Comparison of ENCODE assay signal across 1 cellular context in the genomic region with DNA sequence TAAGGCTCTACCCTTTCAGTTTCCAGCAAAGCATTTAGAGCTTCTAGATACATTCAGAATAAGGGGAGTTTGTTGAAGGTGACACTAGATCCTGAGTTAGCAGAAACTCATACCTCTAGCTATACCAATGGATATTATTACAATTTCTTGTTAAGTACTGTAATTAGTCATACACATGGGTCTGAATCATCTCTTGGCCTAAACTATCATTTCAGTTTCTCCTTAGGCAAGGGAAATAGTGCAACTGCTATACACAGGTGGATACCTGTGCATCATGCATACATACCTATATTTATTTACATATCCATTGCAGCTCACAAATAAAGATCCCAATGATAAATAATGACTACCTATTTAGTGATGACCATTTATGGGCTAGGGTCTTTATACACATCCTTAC.
TF ChIP-seq lines count a peak whose summit lies in the region.

No MANE protein-coding gene starts in this region.

TF ChIP-seq in GM23338, 12 proteins besides CTCF, POLR2A, EP300 and RAD21 (continued from another document):
- TF ChIP-seq, protein P1, sequence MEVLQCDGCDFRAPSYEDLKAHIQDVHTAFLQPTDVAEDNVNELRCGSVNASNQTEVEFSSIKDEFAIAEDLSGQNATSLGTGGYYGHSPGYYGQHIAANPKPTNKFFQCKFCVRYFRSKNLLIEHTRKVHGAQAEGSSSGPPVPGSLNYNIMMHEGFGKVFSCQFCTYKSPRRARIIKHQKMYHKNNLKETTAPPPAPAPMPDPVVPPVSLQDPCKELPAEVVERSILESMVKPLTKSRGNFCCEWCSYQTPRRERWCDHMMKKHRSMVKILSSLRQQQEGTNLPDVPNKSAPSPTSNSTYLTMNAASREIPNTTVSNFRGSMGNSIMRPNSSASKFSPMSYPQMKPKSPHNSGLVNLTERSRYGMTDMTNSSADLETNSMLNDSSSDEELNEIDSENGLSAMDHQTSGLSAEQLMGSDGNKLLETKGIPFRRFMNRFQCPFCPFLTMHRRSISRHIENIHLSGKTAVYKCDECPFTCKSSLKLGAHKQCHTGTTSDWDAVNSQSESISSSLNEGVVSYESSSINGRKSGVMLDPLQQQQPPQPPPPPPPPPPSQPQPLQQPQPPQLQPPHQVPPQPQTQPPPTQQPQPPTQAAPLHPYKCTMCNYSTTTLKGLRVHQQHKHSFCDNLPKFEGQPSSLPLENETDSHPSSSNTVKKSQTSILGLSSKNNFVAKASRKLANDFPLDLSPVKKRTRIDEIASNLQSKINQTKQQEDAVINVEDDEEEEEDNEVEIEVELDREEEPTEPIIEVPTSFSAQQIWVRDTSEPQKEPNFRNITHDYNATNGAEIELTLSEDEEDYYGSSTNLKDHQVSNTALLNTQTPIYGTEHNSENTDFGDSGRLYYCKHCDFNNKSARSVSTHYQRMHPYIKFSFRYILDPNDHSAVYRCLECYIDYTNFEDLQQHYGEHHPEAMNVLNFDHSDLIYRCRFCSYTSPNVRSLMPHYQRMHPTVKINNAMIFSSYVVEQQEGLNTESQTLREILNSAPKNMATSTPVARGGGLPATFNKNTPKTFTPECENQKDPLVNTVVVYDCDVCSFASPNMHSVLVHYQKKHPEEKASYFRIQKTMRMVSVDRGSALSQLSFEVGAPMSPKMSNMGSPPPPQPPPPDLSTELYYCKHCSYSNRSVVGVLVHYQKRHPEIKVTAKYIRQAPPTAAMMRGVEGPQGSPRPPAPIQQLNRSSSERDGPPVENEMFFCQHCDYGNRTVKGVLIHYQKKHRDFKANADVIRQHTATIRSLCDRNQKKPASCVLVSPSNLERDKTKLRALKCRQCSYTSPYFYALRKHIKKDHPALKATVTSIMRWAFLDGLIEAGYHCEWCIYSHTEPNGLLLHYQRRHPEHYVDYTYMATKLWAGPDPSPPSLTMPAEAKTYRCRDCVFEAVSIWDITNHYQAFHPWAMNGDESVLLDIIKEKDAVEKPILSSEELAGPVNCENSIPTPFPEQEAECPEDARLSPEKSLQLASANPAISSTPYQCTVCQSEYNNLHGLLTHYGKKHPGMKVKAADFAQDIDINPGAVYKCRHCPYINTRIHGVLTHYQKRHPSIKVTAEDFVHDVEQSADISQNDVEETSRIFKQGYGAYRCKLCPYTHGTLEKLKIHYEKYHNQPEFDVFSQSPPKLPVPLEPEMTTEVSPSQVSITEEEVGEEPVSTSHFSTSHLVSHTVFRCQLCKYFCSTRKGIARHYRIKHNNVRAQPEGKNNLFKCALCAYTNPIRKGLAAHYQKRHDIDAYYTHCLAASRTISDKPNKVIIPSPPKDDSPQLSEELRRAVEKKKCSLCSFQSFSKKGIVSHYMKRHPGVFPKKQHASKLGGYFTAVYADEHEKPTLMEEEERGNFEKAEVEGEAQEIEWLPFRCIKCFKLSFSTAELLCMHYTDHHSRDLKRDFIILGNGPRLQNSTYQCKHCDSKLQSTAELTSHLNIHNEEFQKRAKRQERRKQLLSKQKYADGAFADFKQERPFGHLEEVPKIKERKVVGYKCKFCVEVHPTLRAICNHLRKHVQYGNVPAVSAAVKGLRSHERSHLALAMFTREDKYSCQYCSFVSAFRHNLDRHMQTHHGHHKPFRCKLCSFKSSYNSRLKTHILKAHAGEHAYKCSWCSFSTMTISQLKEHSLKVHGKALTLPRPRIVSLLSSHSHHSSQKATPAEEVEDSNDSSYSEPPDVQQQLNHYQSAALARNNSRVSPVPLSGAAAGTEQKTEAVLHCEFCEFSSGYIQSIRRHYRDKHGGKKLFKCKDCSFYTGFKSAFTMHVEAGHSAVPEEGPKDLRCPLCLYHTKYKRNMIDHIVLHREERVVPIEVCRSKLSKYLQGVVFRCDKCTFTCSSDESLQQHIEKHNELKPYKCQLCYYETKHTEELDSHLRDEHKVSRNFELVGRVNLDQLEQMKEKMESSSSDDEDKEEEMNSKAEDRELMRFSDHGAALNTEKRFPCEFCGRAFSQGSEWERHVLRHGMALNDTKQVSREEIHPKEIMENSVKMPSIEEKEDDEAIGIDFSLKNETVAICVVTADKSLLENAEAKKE (CRISPR knock-in tag; IDR thresholded peaks at IDR 0.05) = no peak
- TF ChIP-seq, protein P2, sequence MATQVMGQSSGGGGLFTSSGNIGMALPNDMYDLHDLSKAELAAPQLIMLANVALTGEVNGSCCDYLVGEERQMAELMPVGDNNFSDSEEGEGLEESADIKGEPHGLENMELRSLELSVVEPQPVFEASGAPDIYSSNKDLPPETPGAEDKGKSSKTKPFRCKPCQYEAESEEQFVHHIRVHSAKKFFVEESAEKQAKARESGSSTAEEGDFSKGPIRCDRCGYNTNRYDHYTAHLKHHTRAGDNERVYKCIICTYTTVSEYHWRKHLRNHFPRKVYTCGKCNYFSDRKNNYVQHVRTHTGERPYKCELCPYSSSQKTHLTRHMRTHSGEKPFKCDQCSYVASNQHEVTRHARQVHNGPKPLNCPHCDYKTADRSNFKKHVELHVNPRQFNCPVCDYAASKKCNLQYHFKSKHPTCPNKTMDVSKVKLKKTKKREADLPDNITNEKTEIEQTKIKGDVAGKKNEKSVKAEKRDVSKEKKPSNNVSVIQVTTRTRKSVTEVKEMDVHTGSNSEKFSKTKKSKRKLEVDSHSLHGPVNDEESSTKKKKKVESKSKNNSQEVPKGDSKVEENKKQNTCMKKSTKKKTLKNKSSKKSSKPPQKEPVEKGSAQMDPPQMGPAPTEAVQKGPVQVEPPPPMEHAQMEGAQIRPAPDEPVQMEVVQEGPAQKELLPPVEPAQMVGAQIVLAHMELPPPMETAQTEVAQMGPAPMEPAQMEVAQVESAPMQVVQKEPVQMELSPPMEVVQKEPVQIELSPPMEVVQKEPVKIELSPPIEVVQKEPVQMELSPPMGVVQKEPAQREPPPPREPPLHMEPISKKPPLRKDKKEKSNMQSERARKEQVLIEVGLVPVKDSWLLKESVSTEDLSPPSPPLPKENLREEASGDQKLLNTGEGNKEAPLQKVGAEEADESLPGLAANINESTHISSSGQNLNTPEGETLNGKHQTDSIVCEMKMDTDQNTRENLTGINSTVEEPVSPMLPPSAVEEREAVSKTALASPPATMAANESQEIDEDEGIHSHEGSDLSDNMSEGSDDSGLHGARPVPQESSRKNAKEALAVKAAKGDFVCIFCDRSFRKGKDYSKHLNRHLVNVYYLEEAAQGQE (IDR thresholded peaks at IDR 0.05; ENCODE audit: unreplicated experiment) = no peak
- no peak for TF ChIP-seq EZH2 (IDR thresholded peaks at IDR 0.05; ENCODE audit: low read depth, unreplicated experiment)
- TF ChIP-seq EZH2phosphoT487 (IDR thresholded peaks at IDR 0.05; ENCODE audit: unreplicated experiment) = no peak
- TF ChIP-seq NANOG (IDR thresholded peaks at IDR 0.05; ENCODE audit: borderline replicate concordance) = no peak
- TF ChIP-seq POLR2AphosphoS5 (IDR thresholded peaks at IDR 0.05; ENCODE audit: low read depth) = no peak
- TF ChIP-seq JUNB (IDR thresholded peaks at IDR 0.05; ENCODE audit: unreplicated experiment) = no peak
- no peak for TF ChIP-seq ZNF114 (CRISPR knock-in tag; IDR thresholded peaks at IDR 0.05)
